ENCODE assay signal across 18 cellular contexts in genomic region chr5:128613111-128613510, GRCh38.
"Had no signal": no experiment of that assay in that cellular context is flagged by ENCODE, and none has a peak within 500 bp of the region (broad histone marks: within the 10 kb centered on the region; RNA-seq: fewer than 3 reads in every experiment).

No MANE protein-coding gene starts in this region.

- H3K4me1 ChIP-seq: heart right ventricle, spleen, tibial artery, upper lobe of right lung, vagina had no signal

- H3K27me3 ChIP-seq: heart right ventricle, neutrophil, spleen, tibial artery, upper lobe of right lung, vagina had no signal

- ATAC-seq: heart right ventricle; left lobe of liver; mucosa of descending colon; naive thymus-derived CD8-positive, alpha-beta T cell; sciatic nerve; stimulated activated memory B cell treated with anti-CD40 and anti-IgM and Interleukin-4, amounts not matched to agents 10 μg/mL and 1 μg/mL and 100 μg/mL, for 72 hours; upper lobe of right lung had no signal

- DNase-seq: erythroblast; heart right ventricle; islet precursor cell; mucosa of descending colon; naive thymus-derived CD8-positive, alpha-beta T cell; posterior cingulate gyrus; spleen; stimulated activated CD4-positive, alpha-beta T cell treated with anti-CD3 and anti-CD28 coated beads, Interleukin-15, amount 100 ng/mL, for 24 hours; stimulated activated CD4-positive, alpha-beta T cell treated with anti-CD3 and anti-CD28 coated beads, Interleukin-1b, Interleukin-23, amount 100 ng/mL, for 48 hours; stimulated activated CD4-positive, alpha-beta T cell treated with anti-CD3 and anti-CD28 coated beads, Interleukin-4, amount 100 ng/mL, for 24 hours; tibial artery; upper lobe of right lung had no signal

- FAIRE-seq: frontal cortex had no signal

- H3K36me3 ChIP-seq: heart right ventricle, neutrophil, spleen, tibial artery, upper lobe of right lung, vagina had no signal

- H3K4me3 ChIP-seq: heart right ventricle, mucosa of descending colon, spleen, tibial artery, upper lobe of right lung, vagina had no signal

- H3K27ac ChIP-seq: heart right ventricle, neutrophil, spleen, tibial artery, upper lobe of right lung, vagina had no signal

- H3K9me3 ChIP-seq: mucosa of descending colon, neutrophil, upper lobe of right lung, vagina had no signal
